ENCODE assay signal across 8 cellular contexts in the genomic region with DNA sequence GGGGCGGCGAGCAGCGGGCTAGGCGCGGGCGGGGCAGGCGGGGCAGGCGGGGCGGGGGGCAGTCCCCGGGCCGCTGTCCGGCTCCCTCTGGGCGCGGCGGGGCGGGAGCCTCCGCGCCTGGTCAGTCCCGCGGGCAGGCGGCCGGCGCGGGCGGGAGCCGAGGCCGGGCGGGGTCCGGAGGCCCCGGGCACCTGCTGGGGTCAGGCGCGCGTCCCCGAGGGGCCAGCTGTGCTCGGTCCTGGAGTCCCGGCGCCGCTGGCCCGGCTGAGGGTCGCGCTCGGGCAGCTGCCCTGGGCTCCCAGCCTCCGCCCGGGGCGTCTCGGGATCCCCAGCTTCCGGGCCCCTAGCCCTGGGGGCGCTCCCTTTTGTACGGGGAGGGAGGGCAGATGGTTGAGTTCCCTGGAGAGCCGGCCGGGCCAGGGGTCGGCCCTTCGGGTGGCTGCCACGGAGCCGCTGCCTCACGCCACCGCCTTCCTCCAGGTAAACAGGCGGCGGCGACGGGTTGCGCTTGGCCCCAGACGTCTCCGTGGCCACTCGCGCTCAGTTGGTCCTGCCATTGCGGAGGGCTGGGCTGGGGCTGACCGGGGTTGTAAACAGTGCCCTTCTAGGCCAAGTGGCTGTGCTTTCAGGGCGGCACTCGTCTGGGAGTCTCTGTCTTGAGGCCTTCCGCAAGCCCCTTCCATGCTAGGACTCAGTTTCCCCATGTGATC. TPM values are rescaled to one million over a fixed set of nuclear protein-coding genes. Genes with fewer than 3 reads are reported as not detected.
DNase-seq lines count a peak whose midpoint lies in the region; ATAC-seq and TF ChIP-seq lines count a peak whose summit lies in the region.

No MANE protein-coding gene starts in this region.

- WGBS in urinary bladder = under 1% methylated on average over 70 of the region's 71 CpGs

- peaks cover 19% of the 10 kb centered on the region in 2 donors for H3K4me1 ChIP-seq in duodenal mucosa (ENCODE audit: control insufficient read depth in 1 of 2, insufficient read depth in 2 of 2, low read length in 2 of 2)
- peaks cover 28% of the 10 kb centered on the region for H3K4me1 ChIP-seq in mucosa of descending colon (ENCODE audit: low read depth)
- peaks cover 2% of the 10 kb centered on the region for H3K4me1 ChIP-seq in urinary bladder (ENCODE audit: insufficient read depth)

- ATAC-seq in GM19025 (IDR thresholded peaks at IDR 0.05; ENCODE audit: low read depth, unreplicated experiment) = peak; percentile 25
- ATAC-seq in HG03159 (IDR thresholded peaks at IDR 0.05; ENCODE audit: unreplicated experiment) = peak; percentile 31
- peak; percentile 64 for ATAC-seq in mucosa of descending colon

- DNase-seq in AG04449 (ENCODE audit: low read depth, low spot score) (no peak), T-helper 9 cell (peak; percentile 14), mucosa of descending colon (peak; percentile 47 to 72 (median 67)), NCI-H524 treated with DMSO at 0.1 percent for 48 hours (lab: John Stamatoyannopoulos, UW) (no peak)

- intact Hi-C loops in mucosa of descending colon (cut with DNase I, micrococcal nuclease) = no loop called here

- no peaks in the 10 kb centered on the region for H3K9me3 ChIP-seq in duodenal mucosa (ENCODE audit: control insufficient read depth in 1 of 2, low read length in 2 of 2)
- H3K9me3 ChIP-seq in mucosa of descending colon = no peaks in the 10 kb centered on the region

- CTCF ChIA-PET in AG04449 (lab: Yijun Ruan, JAX) = interaction anchor here (0.6 to 5.2 kb wide), 3 partner anchors 10 to 18 kb away, joined by 3 to 42 read pairs (median 4); no protein-coding TSS in a partner anchor

- H3K27ac ChIP-seq in duodenal mucosa (ENCODE audit: low read depth, low read length) = no peak overlapping the region
- peak overlapping the region; percentile 67 for H3K27ac ChIP-seq in urinary bladder (ENCODE audit: low read depth)

- H3K27me3 ChIP-seq in duodenal mucosa (ENCODE audit: control insufficient read depth in 1 of 2, insufficient read depth in 2 of 2, low read length in 2 of 2) = no peaks in the 10 kb centered on the region

- H3K9ac ChIP-seq in duodenal mucosa (ENCODE audit: low read depth in 1 of 2, low read length in 2 of 2) = peak overlapping the region; percentile 61 to 71

- H3K4me3 ChIP-seq in AG04449 (ENCODE audit: low read depth, low read length) (peak overlapping the region; percentile 83), duodenal mucosa (ENCODE audit: low read depth in 1 of 2, low read length in 2 of 2) (peak overlapping the region; percentile 73 to 88), mucosa of descending colon (peak overlapping the region; percentile 86), urinary bladder (ENCODE audit: low read depth, low read length) (peak overlapping the region; percentile 99)

- POLR2A ChIA-PET in AG04449 (lab: Yijun Ruan, JAX) = interaction anchor here (1.1 kb wide), 1 partner anchor 56 kb away, joined by 4 read pairs; a partner anchor contains a TSS

- TF ChIP-seq CTCF in AG04449 (IDR thresholded peaks at IDR 0.05; ENCODE audit: insufficient read depth, low read length, missing control alignments) (no peak), mucosa of descending colon (IDR thresholded peaks at IDR 0.05) (no peak)

- H3K36me3 ChIP-seq in duodenal mucosa (ENCODE audit: control insufficient read depth in 1 of 2, insufficient read depth in 2 of 2, low read length in 2 of 2) (peaks cover 0 to 5% of the 10 kb centered on the region in 2 donors), mucosa of descending colon (ENCODE audit: low read depth) (peaks cover 4% of the 10 kb centered on the region), urinary bladder (ENCODE audit: insufficient read depth) (no peaks in the 10 kb centered on the region)

RNA-seq across cellular contexts. Expression of a gene that starts 0.5 kb away (rescaled TPM):
- total RNA-seq in mucosa of descending colon (10 to 100 TPM in 1 of 3 donors, 1 to 10 TPM in 2; 7.7 to 12.3 (median 10.0) TPM), urinary bladder (24.7 TPM)
- 4.3 TPM for polyA plus RNA-seq in urinary bladder

RNA-seq across cellular contexts. Expression of a gene that starts 53.7 kb away (rescaled TPM):
- 10 to 100 TPM; 31.3 to 55.4 (median 32.1) TPM for total RNA-seq in mucosa of descending colon
- total RNA-seq in urinary bladder = 21.8 TPM
- polyA plus RNA-seq in urinary bladder = 8.9 TPM

RNA-seq across cellular contexts. Expression of a gene that starts 56.1 kb away (rescaled TPM):
- total RNA-seq in mucosa of descending colon = 10 to 100 TPM; 18.8 to 24.0 (median 21.7) TPM
- total RNA-seq in urinary bladder = 11.2 TPM
- polyA plus RNA-seq in urinary bladder = 16.8 TPM

Comparison
In these comparisons a context has a peak if more than half of its experiments do, and no peak if none do; other contexts are left out.
1. DNase-seq: peak in T-helper 9 cell (single experiment) and mucosa of descending colon (3 of 3); none in AG04449 (single experiment) and NCI-H524 treated with DMSO at 0.1 percent for 48 hours (single experiment).
2. Peak in every context shown above with its lines, with median percentiles within 50 percentile points of each other: H3K4me3 ChIP-seq and ATAC-seq.